Comparison of ENCODE assay signal across 8 cellular contexts in genomic region chr17:79065105-79065670, GRCh38. TPM values are rescaled to one million over a fixed set of nuclear protein-coding genes. Genes with fewer than 3 reads are reported as not detected.
DNase-seq lines count a peak whose midpoint lies in the region.

No MANE protein-coding gene starts in this region.

- DNase-seq in DMS 273 (lab: John Stamatoyannopoulos, UW; ENCODE audit: unreplicated experiment) (peak; percentile 66), DMS 273 treated with DMSO at 0.1 percent for 48 hours (lab: John Stamatoyannopoulos, UW) (no peak), NCI-H1694 treated with DMSO at 0.1 percent for 48 hours (lab: John Stamatoyannopoulos, UW) (peak; percentile 24), activated T-cell treated with anti-CD3 and anti-CD28 coated beads for 4 hours (peak; percentile 59), fibroblast of the conjunctiva (ENCODE audit: low read depth) (peak; percentile 22), renal cortical epithelial cell (ENCODE audit: low read depth) (peak; percentile 21), putamen (ENCODE audit: low spot score) (no peak), SW480 (ENCODE audit: low spot score) (no peak)

RNA-seq across cellular contexts. Expression of gene ENGASE, which starts 9.4 kb away (rescaled TPM):
- total RNA-seq in renal cortical epithelial cell = 4.3 and 18.1 TPM in 2 replicates

RNA-seq across cellular contexts. Expression of gene C1QTNF1, which starts 41.2 kb away (rescaled TPM):
- total RNA-seq in renal cortical epithelial cell = 26.1 and 34.9 TPM in 2 replicates

RNA-seq across cellular contexts. Expression of gene CANT1, which starts 55.6 kb away (rescaled TPM):
- total RNA-seq in renal cortical epithelial cell = 52.3 and 84.5 TPM in 2 replicates

Comparison
In these comparisons a context has a peak if more than half of its experiments do, and no peak if none do; other contexts are left out.
1. DNase-seq: peak in DMS 273 (single experiment), NCI-H1694 treated with DMSO at 0.1 percent for 48 hours (single experiment), activated T-cell treated with anti-CD3 and anti-CD28 coated beads for 4 hours (single experiment), fibroblast of the conjunctiva (single experiment) and renal cortical epithelial cell (single experiment); none in DMS 273 treated with DMSO at 0.1 percent for 48 hours (single experiment), putamen (single experiment) and SW480 (single experiment).